29 cellular contexts compared by ENCODE assay signal in the genomic region with DNA sequence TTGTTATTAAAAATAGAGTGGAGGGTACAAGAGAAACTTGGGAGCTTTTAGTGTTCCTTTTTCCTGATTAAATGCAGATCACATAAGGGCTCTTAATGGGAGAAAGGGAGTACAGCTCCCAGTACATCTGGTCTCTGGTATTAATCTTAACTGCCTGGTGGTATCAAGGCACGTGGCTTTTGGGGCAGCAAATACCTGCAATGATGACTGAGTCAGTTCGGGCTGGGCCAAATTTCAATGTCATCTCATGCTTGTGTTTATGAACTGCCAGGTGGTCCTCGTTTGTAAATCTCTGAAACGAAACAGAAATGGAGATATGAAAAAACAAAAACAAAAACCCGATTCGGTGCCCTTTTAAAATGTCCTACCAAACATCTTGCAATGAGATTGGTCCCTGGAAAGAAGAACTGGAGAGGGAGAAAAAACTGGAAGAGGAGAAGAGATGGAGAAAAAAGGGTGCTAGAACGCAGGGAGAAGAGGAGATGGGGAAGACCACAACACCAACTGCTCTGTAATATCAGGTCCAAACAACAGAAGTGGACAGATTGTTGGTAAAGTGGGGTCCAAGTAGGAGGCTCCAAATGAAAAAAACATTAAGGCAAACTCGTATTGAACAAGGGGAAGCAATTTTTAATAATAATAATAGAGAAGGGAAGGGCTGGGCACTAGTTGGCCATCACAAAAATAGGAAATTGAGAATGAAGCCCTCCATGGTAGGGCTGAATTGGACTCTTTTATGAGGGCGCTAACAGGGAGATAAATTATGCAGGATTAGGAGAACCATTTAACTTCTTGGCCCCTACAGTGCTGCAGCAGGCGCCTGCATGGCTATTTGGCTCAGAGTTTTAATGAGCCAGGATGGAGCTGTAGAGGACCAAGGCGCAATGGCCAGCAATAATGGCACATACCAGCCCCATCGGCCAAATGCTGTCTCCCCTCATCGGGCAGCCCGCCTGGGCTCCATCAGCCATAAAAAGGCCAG. TPM values are rescaled to one million over a fixed set of nuclear protein-coding genes. Genes with fewer than 3 reads are reported as not detected.
DNase-seq lines count a peak whose midpoint lies in the region; ATAC-seq and TF ChIP-seq lines count a peak whose summit lies in the region.
"Had no signal": no experiment of that assay in that cellular context is flagged by ENCODE, and none has a peak within 500 bp of the region (broad histone marks: within the 10 kb centered on the region; RNA-seq: fewer than 3 reads in every experiment).

No MANE protein-coding gene starts in this region.

- H3K79me2 ChIP-seq in trophoblast cell (ENCODE audit: control insufficient read depth, insufficient read depth, low read length, poor library complexity): no peaks in the 10 kb centered on the region

- no peak overlapping the region for H4K91ac ChIP-seq in trophoblast cell (ENCODE audit: low read depth, low read length)

- WGBS in ectodermal cell, 2 experiments: 92 to 96% methylated on average over 13 of the region's 14 CpGs
- WGBS in trophoblast cell (ENCODE audit: extremely low coverage, insufficient coverage, insufficient read length): no CpG with 5 or more reads among the region's 14 CpGs

- no peak overlapping the region for H3K4ac ChIP-seq in trophoblast cell (ENCODE audit: low read depth, low read length)

- H2AK5ac ChIP-seq in trophoblast cell (ENCODE audit: low read length): no peak overlapping the region

- H3K9ac ChIP-seq in trophoblast cell (ENCODE audit: low read length): no peak overlapping the region
- H3K9ac ChIP-seq: BLaER1 treated with 17β-estradiol and CSF1 and Interleukin-3, amounts not matched to agents 10 nM and 100 nM had no signal

- H3K27me3 ChIP-seq in ectodermal cell (ENCODE audit: control insufficient read depth, insufficient read depth, low read length, poor library complexity, severe bottlenecking) (no peaks in the 10 kb centered on the region), trophoblast cell (ENCODE audit: insufficient read depth, low read length) (no peaks in the 10 kb centered on the region)
- H3K27me3 ChIP-seq: BLaER1 treated with 17β-estradiol and CSF1 and Interleukin-3, amounts not matched to agents 10 nM and 100 nM; right atrium auricular region had no signal

- no peak for TF ChIP-seq CTCF in chondrocyte (IDR thresholded peaks at IDR 0.05)

- H3K14ac ChIP-seq in trophoblast cell (ENCODE audit: low read length): no peak overlapping the region

- no peak overlapping the region for H3K4me2 ChIP-seq in trophoblast cell (ENCODE audit: low read length)
- H3K4me2 ChIP-seq: BLaER1 treated with 17β-estradiol and CSF1 and Interleukin-3, amounts not matched to agents 10 nM and 100 nM had no signal

- no peak overlapping the region for H3K4me3 ChIP-seq in ectodermal cell (ENCODE audit: insufficient read depth, low read depth, low read length)
- no peak overlapping the region for H3K4me3 ChIP-seq in trophoblast cell (ENCODE audit: low read depth, low read length)
- H3K4me3 ChIP-seq: BLaER1 treated with 17β-estradiol and CSF1 and Interleukin-3, amounts not matched to agents 10 nM and 100 nM; left ventricle myocardium inferior; right atrium auricular region had no signal

- no peaks in the 10 kb centered on the region for H3K27me3 Mint-ChIP-seq in T-cell
- no peaks in the 10 kb centered on the region for H3K27me3 Mint-ChIP-seq in chondrocyte (ENCODE audit: low read depth)
- H3K27me3 Mint-ChIP-seq: activated CD8-positive, alpha-beta T cell treated with anti-CD3 and anti-CD28 coated beads for 36 hours; activated naive CD8-positive, alpha-beta T cell treated with anti-CD3 and anti-CD28 coated beads for 36 hours had no signal

- no peak overlapping the region for H2BK5ac ChIP-seq in trophoblast cell (ENCODE audit: low read depth, low read length, poor library complexity)

- H3K27ac ChIP-seq in ectodermal cell (ENCODE audit: insufficient read depth, low read depth, low read length, poor library complexity, severe bottlenecking): peak overlapping the region; percentile 62
- no peak overlapping the region for H3K27ac ChIP-seq in trophoblast cell (ENCODE audit: low read depth, low read length)
- H3K27ac ChIP-seq: BLaER1 treated with 17β-estradiol and CSF1 and Interleukin-3, amounts not matched to agents 10 nM and 100 nM; left ventricle myocardium inferior; right atrium auricular region had no signal

- H3K23ac ChIP-seq in trophoblast cell (ENCODE audit: low read length): no peak overlapping the region

- no peaks in the 10 kb centered on the region for H3K79me1 ChIP-seq in trophoblast cell (ENCODE audit: low read length)

- no peak overlapping the region for H3K4me3 Mint-ChIP-seq in T-cell
- H3K4me3 Mint-ChIP-seq in chondrocyte (ENCODE audit: unreplicated experiment): no peak overlapping the region
- H3K4me3 Mint-ChIP-seq: activated CD8-positive, alpha-beta T cell treated with anti-CD3 and anti-CD28 coated beads for 36 hours; activated naive CD8-positive, alpha-beta T cell treated with anti-CD3 and anti-CD28 coated beads for 36 hours had no signal

- H3K9me3 Mint-ChIP-seq in T-cell (no peaks in the 10 kb centered on the region), chondrocyte (ENCODE audit: low read depth) (no peaks in the 10 kb centered on the region)
- H3K9me3 Mint-ChIP-seq: activated CD8-positive, alpha-beta T cell treated with anti-CD3 and anti-CD28 coated beads for 36 hours; activated naive CD8-positive, alpha-beta T cell treated with anti-CD3 and anti-CD28 coated beads for 36 hours had no signal

- H3K36me3 Mint-ChIP-seq in T-cell: peaks cover 25% of the 10 kb centered on the region
- peaks cover 12% of the 10 kb centered on the region for H3K36me3 Mint-ChIP-seq in chondrocyte (ENCODE audit: low read depth)

- peaks cover 5% of the 10 kb centered on the region for H3K36me3 ChIP-seq in ectodermal cell (ENCODE audit: control insufficient read depth, insufficient read depth, low read length)
- H3K36me3 ChIP-seq in trophoblast cell (ENCODE audit: control insufficient read depth in 1 of 2, insufficient read depth in 2 of 2, low read length in 2 of 2): peaks cover 4 to 8% of the 10 kb centered on the region in 2 experiments

- ATAC-seq in T-cell (replicated peaks in 1 of 4) (no peak), HG02970 (IDR thresholded peaks at IDR 0.05; ENCODE audit: low FRiP score, unreplicated experiment) (no peak), GM19395 (IDR thresholded peaks at IDR 0.05; ENCODE audit: unreplicated experiment) (no peak)
- ATAC-seq: activated CD8-positive, alpha-beta T cell treated with anti-CD3 and anti-CD28 coated beads for 36 hours had no signal

- H3K18ac ChIP-seq in trophoblast cell (ENCODE audit: low read length): no peak overlapping the region

- no peaks in the 10 kb centered on the region for H3K9me3 ChIP-seq in ectodermal cell (ENCODE audit: control insufficient read depth, low read length)
- H3K9me3 ChIP-seq in trophoblast cell (ENCODE audit: insufficient read depth, low read depth, low read length): no peaks in the 10 kb centered on the region
- H3K9me3 ChIP-seq: BLaER1 treated with 17β-estradiol and CSF1 and Interleukin-3, amounts not matched to agents 10 nM and 100 nM; left ventricle myocardium inferior; right atrium auricular region had no signal

- DNase-seq in G401 (ENCODE audit: low spot score) (peak; percentile 87), T-cell (no peak), trophoblast cell (no peak), chondrocyte (ENCODE audit: low spot score) (no peak), SIG-M5 (lab: John Stamatoyannopoulos, UW) (no peak)
- DNase-seq: activated CD8-positive, alpha-beta T cell treated with anti-CD3 and anti-CD28 coated beads for 36 hours; activated effector memory CD4-positive, alpha-beta T cell treated with anti-CD3 and anti-CD28 coated beads, Interleukin-2, amount 50 U/mL, for 16 hours; activated naive CD8-positive, alpha-beta T cell treated with anti-CD3 and anti-CD28 coated beads for 36 hours; EL; GOT3; left ventricle myocardium inferior; NCI-H2081; NCI-H345; NCI-H774; OCI-M1; stimulated activated CD4-positive, alpha-beta T cell treated with anti-CD3 and anti-CD28 coated beads, Interleukin-2, amount 100 ng/mL, for 48 hours had no signal

- CTCF ChIA-PET in T-cell (lab: Charles Lee): no interaction called here

- H3K27ac Mint-ChIP-seq in T-cell (peak overlapping the region; percentile 12 to 41), chondrocyte (ENCODE audit: unreplicated experiment) (no peak overlapping the region)
- H3K27ac Mint-ChIP-seq: activated CD8-positive, alpha-beta T cell treated with anti-CD3 and anti-CD28 coated beads for 36 hours; activated naive CD8-positive, alpha-beta T cell treated with anti-CD3 and anti-CD28 coated beads for 36 hours had no signal

- H3K4me1 Mint-ChIP-seq in T-cell (peaks cover 8 to 19% (median 9%) of the 10 kb centered on the region in 3 donors), chondrocyte (ENCODE audit: low read depth) (peaks cover 16% of the 10 kb centered on the region)

- POLR2A ChIA-PET in T-cell (lab: Charles Lee): no interaction called here

- no peak overlapping the region for H2BK12ac ChIP-seq in trophoblast cell (ENCODE audit: low read length)

- H2BK120ac ChIP-seq in trophoblast cell (ENCODE audit: insufficient read depth, low read length, poor library complexity): peak overlapping the region; percentile 6

- H4K8ac ChIP-seq in trophoblast cell (ENCODE audit: low read depth, low read length): no peak overlapping the region

- in situ Hi-C loops in G401 (cut with HindIII; ENCODE audit: low sequenced_read_pairs): no loop called here

- H2AFZ ChIP-seq in trophoblast cell (ENCODE audit: insufficient read depth, low read length, poor library complexity): no peak overlapping the region

- no peak overlapping the region for H4K12ac ChIP-seq in trophoblast cell (ENCODE audit: low read depth, low read length)

- H3K4me1 ChIP-seq in ectodermal cell (ENCODE audit: control insufficient read depth, insufficient read depth, low read length) (peaks cover 11% of the 10 kb centered on the region), trophoblast cell (ENCODE audit: control insufficient read depth in 1 of 2, insufficient read depth in 2 of 2, low read length in 2 of 2) (no peaks in the 10 kb centered on the region)
- H3K4me1 ChIP-seq: BLaER1 treated with 17β-estradiol and CSF1 and Interleukin-3, amounts not matched to agents 10 nM and 100 nM; right atrium auricular region had no signal

RNA-seq across cellular contexts. Expression of gene NPFF, which starts 45.4 kb away (rescaled TPM):
- total RNA-seq in G401 (2014; rRNA removed; shearing (Covaris generic)): 10.7 TPM in 1 of 2 replicates, not detected in the other
- total RNA-seq in T-cell: not detected
- not detected for polyA plus RNA-seq in ectodermal cell (2013, experiment 1 of 4)
- not detected for polyA plus RNA-seq in ectodermal cell (2013, experiment 2 of 4)
- 0.91 TPM for polyA plus RNA-seq in ectodermal cell (2013, experiment 3 of 4)
- not detected for polyA plus RNA-seq in ectodermal cell (2013, experiment 4 of 4)
- 0.18 and 0.23 TPM in 2 replicates for polyA plus RNA-seq in trophoblast cell (2013)
- 0.92 TPM in 1 of 3 replicates, not detected in the others for total RNA-seq in chondrocyte
- total RNA-seq: activated CD8-positive, alpha-beta T cell treated with anti-CD3 and anti-CD28 coated beads for 36 hours; activated naive CD8-positive, alpha-beta T cell treated with anti-CD3 and anti-CD28 coated beads for 36 hours; astrocyte; HT-29; left ventricle myocardium inferior; M059J; mesenteric fat pad; osteoblast; right atrium auricular region; subcutaneous adipose tissue; T-helper 2 cell treated with Interferon-gamma antibody and Interleukin-4, amounts not matched to agents 100 ng/mL and 5 ng/mL, for 36 hours; ureter had no signal

RNA-seq across cellular contexts. Expression of gene TARBP2, which starts 51.6 kb away (rescaled TPM):
- total RNA-seq in G401 (2014; rRNA removed; shearing (Covaris generic)): 117 and 119 TPM in 2 replicates
- total RNA-seq in T-cell (10 to 100 TPM; 31.4 to 44.7 (median 39.1) TPM), chondrocyte (23.5 to 34.0 TPM (median 24.1 TPM) in 3 replicates)
- 69.3 TPM for polyA plus RNA-seq in ectodermal cell (2013, experiment 1 of 4)
- 75.1 TPM for polyA plus RNA-seq in ectodermal cell (2013, experiment 2 of 4)
- polyA plus RNA-seq in ectodermal cell (2013, experiment 3 of 4): 57.8 TPM
- polyA plus RNA-seq in ectodermal cell (2013, experiment 4 of 4): 67.6 TPM
- polyA plus RNA-seq in trophoblast cell (2013): 27.8 and 29.3 TPM in 2 replicates

RNA-seq across cellular contexts. Expression of gene MAP3K12, which starts 53.4 kb away (rescaled TPM):
- 29.5 and 32.8 TPM in 2 replicates for total RNA-seq in G401 (2014; rRNA removed; shearing (Covaris generic))
- total RNA-seq in T-cell (10 to 100 TPM; 21.4 to 29.9 (median 25.9) TPM), chondrocyte (25.5 to 30.6 TPM (median 26.9 TPM) in 3 replicates)
- polyA plus RNA-seq in ectodermal cell (2013, experiment 1 of 4): 37.2 TPM
- polyA plus RNA-seq in ectodermal cell (2013, experiment 2 of 4): 47.8 TPM
- 30.2 TPM for polyA plus RNA-seq in ectodermal cell (2013, experiment 3 of 4)
- 44.4 TPM for polyA plus RNA-seq in ectodermal cell (2013, experiment 4 of 4)
- polyA plus RNA-seq in trophoblast cell (2013): 5.5 and 5.8 TPM in 2 replicates
